11 cellular contexts compared by ENCODE assay signal in genomic region chr6:10655508-10656055, GRCh38. TPM values are rescaled to one million over a fixed set of nuclear protein-coding genes. Genes with fewer than 3 reads are reported as not detected.
DNase-seq lines count a peak whose midpoint lies in the region; ATAC-seq and TF ChIP-seq lines count a peak whose summit lies in the region.
"Had no signal": no experiment of that assay in that cellular context is flagged by ENCODE, and none has a peak within 500 bp of the region (broad histone marks: within the 10 kb centered on the region; RNA-seq: fewer than 3 reads in every experiment).

No MANE protein-coding gene starts in this region.

- no peaks in the 10 kb centered on the region for H3K36me3 ChIP-seq in CD4-positive, CD25-positive, alpha-beta regulatory T cell (ENCODE audit: control insufficient read depth, insufficient read depth, low read length)
- no peaks in the 10 kb centered on the region for H3K36me3 ChIP-seq in prostate gland
- H3K36me3 ChIP-seq: HAP-1 had no signal

- in situ Hi-C loops in GM13976 (cut with MboI; ENCODE audit: low sequenced_read_pairs, unreplicated experiment) = no loop called here

- H4K91ac ChIP-seq in H9 (ENCODE audit: insufficient read length, low read depth, low read length) = no peak overlapping the region

- H2BK15ac ChIP-seq in H9 (ENCODE audit: low read depth, low read length) = no peak overlapping the region

- H3K79me2 ChIP-seq in H9 (ENCODE audit: insufficient read depth, low read length) = no peaks in the 10 kb centered on the region

- H3K56ac ChIP-seq in H9 (ENCODE audit: insufficient read length, low read depth, low read length) = no peak overlapping the region

- no peak overlapping the region for H2BK12ac ChIP-seq in H9 (ENCODE audit: insufficient read length, low read depth, low read length)

- TF ChIP-seq POLR2A in prostate gland (IDR thresholded peaks at IDR 0.05) = no peak

- H3K4me3 ChIP-seq in CD4-positive, CD25-positive, alpha-beta regulatory T cell (ENCODE audit: low read depth, low read length) = no peak overlapping the region
- H3K4me3 ChIP-seq in prostate gland = no peak overlapping the region
- H3K4me3 ChIP-seq: HAP-1 had no signal

- no peak for ATAC-seq in CD4-positive, CD25-positive, alpha-beta regulatory T cell (ENCODE audit: low read depth in 2 of 2)
- ATAC-seq in HG03139 (IDR thresholded peaks at IDR 0.05; ENCODE audit: unreplicated experiment) = no peak

- no peaks in the 10 kb centered on the region for H3K79me1 ChIP-seq in H9 (ENCODE audit: insufficient read depth, low read depth, low read length, poor library complexity, severe bottlenecking)

- no peak overlapping the region for H2BK20ac ChIP-seq in H9 (ENCODE audit: low read depth, low read length, poor library complexity, severe bottlenecking)

- H3K4me3 Mint-ChIP-seq in CD4-positive, CD25-positive, alpha-beta regulatory T cell = peak overlapping the region in 2 of 4 donors; percentile 22 to 34
- H3K4me3 Mint-ChIP-seq in H9 = no peak overlapping the region

- no peaks in the 10 kb centered on the region for H3K23me2 ChIP-seq in H9 (ENCODE audit: insufficient read length, low read depth, low read length, poor library complexity, severe bottlenecking)

- no CpG with 5 or more reads among the region's 12 CpGs for WGBS in H9 (ENCODE audit: extremely low coverage, insufficient read length, low lambda C conversion rate)
- WGBS in prostate gland = 75% methylated on average over 12 of the region's 12 CpGs

- no peak overlapping the region for H3K18ac ChIP-seq in H9 (ENCODE audit: insufficient read length, low read depth, low read length)

- H2AFZ ChIP-seq in H9 (ENCODE audit: low read length) = no peak overlapping the region

- intact Hi-C loops in prostate gland (cut with DNase I) = no loop called here

- no peak overlapping the region for H2AK5ac ChIP-seq in H9 (ENCODE audit: insufficient read length, low read length)

- no peak overlapping the region for H4K8ac ChIP-seq in H9 (replicated peaks; ENCODE audit: insufficient read length, low read depth, low read length)

- H4K5ac ChIP-seq in H9 (ENCODE audit: insufficient read length, low read depth, low read length) = no peak overlapping the region

- peaks cover 4% of the 10 kb centered on the region for H3K27me3 ChIP-seq in CD4-positive, CD25-positive, alpha-beta regulatory T cell (ENCODE audit: control insufficient read depth, insufficient read depth, low read length)
- H3K27me3 ChIP-seq in H9 (ENCODE audit: insufficient read depth, low read length) = no peaks in the 10 kb centered on the region
- no peaks in the 10 kb centered on the region for H3K27me3 ChIP-seq in prostate gland (replicated peaks; ENCODE audit: insufficient read depth)

- no peaks in the 10 kb centered on the region for H4K20me1 ChIP-seq in H9 (ENCODE audit: control insufficient read depth, insufficient read depth, insufficient read length)

- H3K4me1 ChIP-seq in CD4-positive, CD25-positive, alpha-beta regulatory T cell (ENCODE audit: control insufficient read depth, insufficient read depth, low read length, poor library complexity, severe bottlenecking) = peaks cover 7% of the 10 kb centered on the region
- H3K4me1 ChIP-seq in H9 (ENCODE audit: insufficient read depth, low read length) = no peaks in the 10 kb centered on the region
- no peaks in the 10 kb centered on the region for H3K4me1 ChIP-seq in prostate gland (replicated peaks)

- H3T11ph ChIP-seq in H9 (ENCODE audit: low read length) = no peak overlapping the region

- H3K27me3 Mint-ChIP-seq in CD4-positive, CD25-positive, alpha-beta regulatory T cell = peaks cover 19% of the 10 kb centered on the region
- peaks cover 9% of the 10 kb centered on the region for H3K27me3 Mint-ChIP-seq in H9 (ENCODE audit: low read depth)

- no peak overlapping the region for H3K4ac ChIP-seq in H9 (ENCODE audit: low read depth, low read length)

- H3K9me3 ChIP-seq in CD4-positive, CD25-positive, alpha-beta regulatory T cell (ENCODE audit: control insufficient read depth in 2 of 2, low read length in 2 of 2) = no peaks in the 10 kb centered on the region
- H3K9me3 ChIP-seq in H9 (ENCODE audit: control insufficient read depth, low read depth, low read length) (no peaks in the 10 kb centered on the region), prostate gland (no peaks in the 10 kb centered on the region)
- H3K9me3 ChIP-seq: HAP-1 had no signal

- H3K9me3 Mint-ChIP-seq in CD4-positive, CD25-positive, alpha-beta regulatory T cell = peaks cover 0 to 5% (median 0%) of the 10 kb centered on the region in 7 donors
- H3K9me3 Mint-ChIP-seq in H9 = 0 out of 5 replicates have a peak, but pooled peaks cover 0 to under 1% of the 10 kb centered on the region in 2 experiments

- H3K27ac Mint-ChIP-seq in CD4-positive, CD25-positive, alpha-beta regulatory T cell = no peak overlapping the region
- H3K27ac Mint-ChIP-seq in H9 = no peak overlapping the region

- H3K4me1 Mint-ChIP-seq in CD4-positive, CD25-positive, alpha-beta regulatory T cell = peaks cover 6 to 13% (median 9%) of the 10 kb centered on the region in 4 donors
- H3K4me1 Mint-ChIP-seq in H9 = peaks cover 0 to 6% of the 10 kb centered on the region in 2 experiments; a peak in 2 of 4 replicates

- H2BK5ac ChIP-seq in H9 (ENCODE audit: insufficient read length, low read length) = no peak overlapping the region

- no peak overlapping the region for H3K27ac ChIP-seq in CD4-positive, CD25-positive, alpha-beta regulatory T cell (ENCODE audit: insufficient read depth, low read length, poor library complexity, severe bottlenecking)
- H3K27ac ChIP-seq in H9 (ENCODE audit: insufficient read length, low read depth, low read length) (no peak overlapping the region), prostate gland (no peak overlapping the region)

- H3K14ac ChIP-seq in H9 (ENCODE audit: insufficient read depth, low read length) = no peak overlapping the region

- H3K23ac ChIP-seq in H9 (ENCODE audit: insufficient read length, low read depth, low read length) = no peak overlapping the region

- TF ChIP-seq CTCF in GM13976 (IDR thresholded peaks at IDR 0.05; ENCODE audit: borderline replicate concordance, control extremely low read depth, extremely low read depth, insufficient read depth, missing control alignments) = no peak
- TF ChIP-seq CTCF in H9 (conservative IDR thresholded peaks at IDR 0.05) = no peak
- no peak for TF ChIP-seq CTCF in prostate gland (IDR thresholded peaks at IDR 0.05)

- no peak overlapping the region for H3K4me2 ChIP-seq in H9 (ENCODE audit: insufficient read depth, insufficient read length, low read length)

- H3K36me3 Mint-ChIP-seq in CD4-positive, CD25-positive, alpha-beta regulatory T cell = no peaks in the 10 kb centered on the region
- no peaks in the 10 kb centered on the region for H3K36me3 Mint-ChIP-seq in H9 (ENCODE audit: insufficient read depth in 1 of 3, low read depth in 3 of 3)

- H3K9ac ChIP-seq in H9 (ENCODE audit: extremely low read depth, insufficient read length, low read length) = no peak overlapping the region

- peak in 2 of 3 donors; percentile 2 to 51 for DNase-seq in CD4-positive, CD25-positive, alpha-beta regulatory T cell
- DNase-seq in GM13976 (ENCODE audit: low spot score) (peak; percentile 42), MV-4-11 (lab: John Stamatoyannopoulos, UW) (peak; percentile 66), H9 (no peak), NCI-H345 (lab: John Stamatoyannopoulos, UW) (no peak), prostate gland (ENCODE audit: low spot score) (no peak)
- peak; percentile 28 for DNase-seq in central memory CD4-positive, alpha-beta T cell
- DNase-seq: mammary epithelial cell had no signal

- no peak overlapping the region for H2BK120ac ChIP-seq in H9 (ENCODE audit: low read depth, low read length, poor library complexity, severe bottlenecking)

RNA-seq across cellular contexts. Expression of gene C6orf52, which starts 38.8 kb away (rescaled TPM):
- total RNA-seq in CD4-positive, CD25-positive, alpha-beta regulatory T cell = not detected
- 1 to 10 TPM in 2 of 4 donors, under 1 TPM in 1, not detected in 1; 0.68 to 2.6 (median 2.3) TPM for polyA plus RNA-seq in CD4-positive, CD25-positive, alpha-beta regulatory T cell
- total RNA-seq in H9 (2021) (1.8 and 2.3 TPM in 2 replicates), prostate gland (1 to 10 TPM in 1 of 2 donors, not detected in 1; 3.3 TPM)
- total RNA-seq: LHCN-M2 had no signal

RNA-seq across cellular contexts. Expression of gene PAK1IP1, which starts 39.2 kb away (rescaled TPM):
- total RNA-seq in CD4-positive, CD25-positive, alpha-beta regulatory T cell = 6.0 TPM
- 10 to 100 TPM; 12.2 to 14.4 (median 13.9) TPM for polyA plus RNA-seq in CD4-positive, CD25-positive, alpha-beta regulatory T cell
- total RNA-seq in H9 (2021) = 43.6 and 44.8 TPM in 2 replicates
- 10 to 100 TPM; 12.2 to 36.7 TPM for total RNA-seq in prostate gland

Comparison
In these comparisons a context has a peak if more than half of its experiments do, and no peak if none do; other contexts are left out.
1. DNase-seq: peak in CD4-positive, CD25-positive, alpha-beta regulatory T cell (2 of 3), GM13976 (single experiment), MV-4-11 (single experiment) and central memory CD4-positive, alpha-beta T cell (single experiment); none in H9 (single experiment), NCI-H345 (single experiment) and prostate gland (single experiment).